In the genomic region with DNA sequence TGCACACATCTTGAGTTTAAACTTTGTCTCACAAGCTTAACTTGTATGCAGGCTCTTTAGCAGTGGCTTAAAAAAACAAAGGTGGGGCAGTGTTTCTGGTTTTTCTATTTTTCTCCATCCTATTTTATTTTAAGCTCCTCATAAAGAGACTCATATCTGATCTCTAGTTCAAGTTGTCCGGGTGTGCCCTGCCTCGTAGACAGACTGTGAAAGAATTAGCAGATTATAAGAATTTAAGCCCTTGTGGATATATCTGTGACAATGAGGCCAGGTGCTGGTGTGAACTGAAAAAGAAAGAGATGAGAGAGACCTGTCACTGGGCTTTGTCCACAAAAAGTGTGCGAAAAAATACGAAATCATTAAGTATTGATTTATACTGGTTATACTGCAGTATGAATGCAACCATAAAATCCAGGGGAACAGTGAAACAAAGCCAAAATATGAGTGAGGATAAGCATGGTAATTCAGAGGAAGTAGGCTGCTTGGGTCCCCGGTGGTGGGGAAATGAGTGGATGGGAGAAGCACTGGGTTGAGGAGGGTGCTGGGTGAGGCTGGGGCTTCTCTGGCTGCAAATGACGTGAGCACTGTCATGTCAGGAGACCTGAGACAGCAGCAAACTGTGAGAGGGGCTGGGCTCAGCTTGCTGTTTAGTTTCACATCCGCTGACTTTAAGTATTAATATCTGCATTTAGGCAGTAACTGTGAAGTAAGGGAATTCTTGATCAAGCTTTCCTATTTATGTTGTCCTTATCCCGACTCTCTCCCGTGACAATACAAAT, we compare ENCODE assay signal across 9 cellular contexts.
DNase-seq lines count a peak whose midpoint lies in the region; ATAC-seq, FAIRE-seq and TF ChIP-seq lines count a peak whose summit lies in the region.
"Had no signal": no experiment of that assay in that cellular context is flagged by ENCODE, and none has a peak within 500 bp of the region (broad histone marks: within the 10 kb centered on the region; RNA-seq: fewer than 3 reads in every experiment).

No MANE protein-coding gene starts in this region.

- H3K27ac ChIP-seq in neuronal stem cell (replicated peaks; ENCODE audit: low read length) = no peak overlapping the region
- peak overlapping the region in 1 of 4 donors; percentile 15 for H3K27ac ChIP-seq in esophagus muscularis mucosa (replicated peaks in 1 of 4)

- no peak overlapping the region for H3K4ac ChIP-seq in neuronal stem cell (ENCODE audit: low read length)

- ATAC-seq in HG02981 (IDR thresholded peaks at IDR 0.05; ENCODE audit: unreplicated experiment) = peak; percentile 85

- H4K8ac ChIP-seq in neuronal stem cell (ENCODE audit: low read depth, low read length) = no peak overlapping the region

- H3K4me3 ChIP-seq in neuronal stem cell (ENCODE audit: low read length in 2 of 2) (no peak overlapping the region), esophagus muscularis mucosa (no peak overlapping the region)
- H3K4me3 ChIP-seq: dorsolateral prefrontal cortex had no signal

- H3K18ac ChIP-seq in neuronal stem cell (ENCODE audit: low read length) = no peak overlapping the region

- intact Hi-C loops in esophagus muscularis mucosa (cut with DNase I) = no loop called here

- H3K9ac ChIP-seq in neuronal stem cell (ENCODE audit: low read depth, low read length, poor library complexity) = no peak overlapping the region

- no peak for TF ChIP-seq POLR2A in esophagus muscularis mucosa (IDR thresholded peaks at IDR 0.05; ENCODE audit: low read depth)

- H3K4me2 ChIP-seq in neuronal stem cell (ENCODE audit: insufficient read depth, low read length, poor library complexity, severe bottlenecking) = no peak overlapping the region

- no peak for TF ChIP-seq EP300 in esophagus muscularis mucosa (IDR thresholded peaks at IDR 0.05)

- H3K14ac ChIP-seq in neuronal stem cell (ENCODE audit: low read length) = no peak overlapping the region

- TF ChIP-seq CTCF in esophagus muscularis mucosa (IDR thresholded peaks at IDR 0.05) = no peak

- H3K4me1 ChIP-seq in neuronal stem cell (ENCODE audit: control insufficient read depth in 2 of 2, insufficient read depth in 1 of 2, low read depth in 1 of 2, low read length in 2 of 2) = no peaks in the 10 kb centered on the region
- H3K4me1 ChIP-seq in esophagus muscularis mucosa = peaks cover 0 to 5% (median 0%) of the 10 kb centered on the region in 4 donors

- H2BK15ac ChIP-seq in neuronal stem cell (ENCODE audit: low read length) = no peak overlapping the region

- no peak overlapping the region for H2BK5ac ChIP-seq in neuronal stem cell (ENCODE audit: low read length)

- no peak overlapping the region for H3K23ac ChIP-seq in neuronal stem cell (ENCODE audit: low read depth, low read length, poor library complexity)

- H2AFZ ChIP-seq in neuronal stem cell (ENCODE audit: low read length) = no peak overlapping the region

- WGBS in neuronal stem cell (ENCODE audit: extremely low coverage in 2 of 2, insufficient read length in 2 of 2, insufficient replicate concordance in 1 of 2), 2 donors = no CpG with 5 or more reads among the region's 9 CpGs
- 62% methylated on average over 9 of the region's 9 CpGs for WGBS in esophagus muscularis mucosa

- no peak overlapping the region for H2AK5ac ChIP-seq in neuronal stem cell (ENCODE audit: low read depth, low read length)

- H2BK12ac ChIP-seq in neuronal stem cell (ENCODE audit: low read length) = no peak overlapping the region

- no peak overlapping the region for H4K91ac ChIP-seq in neuronal stem cell (ENCODE audit: low read depth, low read length, poor library complexity)

- DNase-seq in GM19239 (ENCODE audit: insufficient read length, low spot score) (peak; percentile 44), SIG-M5 treated with dmso at 0.1 percent for 504 hours (lab: John Stamatoyannopoulos, UW; ENCODE audit: unreplicated experiment) (peak; percentile 95), hypothalamus (lab: John Stamatoyannopoulos, UW) (peak in 30 of 51 donors; percentile 3 to 65 (median 16)), neuronal stem cell (ENCODE audit: low spot score) (no peak), esophagus muscularis mucosa (ENCODE audit: extremely low spot score) (no peak), middle frontal gyrus (ENCODE audit: extremely low spot score, low spot score) (no peak)
- no peak for DNase-seq in activated CD8-positive, alpha-beta memory T cell treated with anti-CD3 and anti-CD28 coated beads for 24 hours

- no peaks in the 10 kb centered on the region for H3K9me3 ChIP-seq in neuronal stem cell (replicated peaks in 1 of 2; ENCODE audit: control insufficient read depth in 2 of 2, insufficient read depth in 1 of 2, low read depth in 1 of 2, low read length in 2 of 2)
- H3K9me3 ChIP-seq in esophagus muscularis mucosa = no peaks in the 10 kb centered on the region

- H3K36me3 ChIP-seq in neuronal stem cell (replicated peaks in 1 of 2; ENCODE audit: control insufficient read depth in 2 of 2, insufficient read depth in 2 of 2, low read length in 2 of 2) (no peaks in the 10 kb centered on the region), esophagus muscularis mucosa (no peaks in the 10 kb centered on the region)

- H3K27me3 ChIP-seq in neuronal stem cell (ENCODE audit: control insufficient read depth in 3 of 3, insufficient read depth in 3 of 3, low read depth in 1 of 3, low read length in 3 of 3) (no peaks in the 10 kb centered on the region), esophagus muscularis mucosa (no peaks in the 10 kb centered on the region)
- H3K27me3 ChIP-seq: dorsolateral prefrontal cortex had no signal

- peak; percentile 97 for FAIRE-seq in GM19239 (lab: Jason Lieb, UNC)

- no peak overlapping the region for H2BK120ac ChIP-seq in neuronal stem cell (ENCODE audit: low read depth, low read length)

- H3K79me1 ChIP-seq in neuronal stem cell (ENCODE audit: low read depth, low read length) = no peaks in the 10 kb centered on the region

Comparison
In these comparisons a context has a peak if more than half of its experiments do, and no peak if none do; other contexts are left out.
1. DNase-seq: peak in GM19239 (single experiment), SIG-M5 treated with dmso at 0.1 percent for 504 hours (single experiment) and hypothalamus (30 of 51); none in neuronal stem cell (single experiment), esophagus muscularis mucosa (single experiment), middle frontal gyrus (single experiment) and activated CD8-positive, alpha-beta memory T cell treated with anti-CD3 and anti-CD28 coated beads for 24 hours (single experiment).